17 cellular contexts compared by ENCODE assay signal in the genomic region with DNA sequence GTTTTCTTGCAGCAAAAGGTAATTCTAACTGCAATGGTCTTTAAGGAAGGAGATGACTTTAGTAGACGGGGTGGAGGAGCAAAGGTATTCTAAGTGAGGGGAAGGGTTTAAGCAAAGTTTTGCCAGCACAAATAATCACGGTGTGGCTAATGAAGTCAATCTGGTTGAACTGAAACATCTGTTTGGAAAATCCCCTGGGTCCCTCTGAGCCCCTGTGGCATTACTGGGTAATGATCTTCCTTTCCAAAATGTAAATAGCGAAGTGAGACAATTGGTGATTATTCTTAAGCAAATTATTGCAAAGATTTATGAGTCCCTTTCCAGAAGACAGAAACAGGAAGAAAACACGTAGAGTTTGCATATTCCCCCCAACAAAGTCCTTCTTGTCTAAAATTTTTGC. TPM values are rescaled to one million over a fixed set of nuclear protein-coding genes. Genes with fewer than 3 reads are reported as not detected.
DNase-seq lines count a peak whose midpoint lies in the region; ATAC-seq, FAIRE-seq and TF ChIP-seq lines count a peak whose summit lies in the region.
"Had no signal": no experiment of that assay in that cellular context is flagged by ENCODE, and none has a peak within 500 bp of the region (broad histone marks: within the 10 kb centered on the region; RNA-seq: fewer than 3 reads in every experiment).

No MANE protein-coding gene starts in this region.

- intact Hi-C loops in sigmoid colon (cut with DNase I), result no loop called here

- no peak overlapping the region for H4K5ac ChIP-seq in H1 (ENCODE audit: insufficient read length, low read depth, low read length)

- no peaks in the 10 kb centered on the region for H3K79me2 ChIP-seq in H1 (ENCODE audit: control insufficient read depth in 1 of 2, insufficient read depth in 2 of 2, low read length in 2 of 2)

- H3K9me3 Mint-ChIP-seq in activated naive CD4-positive, alpha-beta T cell treated with anti-CD3 and anti-CD28 coated beads, Interleukin-2, amount 10 ng/mL, durations not matched to agents 7 days and 5 days, result no peaks in the 10 kb centered on the region
- H3K9me3 Mint-ChIP-seq: natural killer cell treated with Interleukin-12 subunit alpha and Interleukin-12 subunit beta and Interleukin-15 and Interleukin-18, amount 100 ng/mL, for 72 hours had no signal

- FAIRE-seq in GM12892 (lab: Jason Lieb, UNC) (peak; percentile 50), H1 (lab: Jason Lieb, UNC) (no peak)
- FAIRE-seq: frontal cortex, G401.6, small intestine had no signal

- no peaks in the 10 kb centered on the region for H3K23me2 ChIP-seq in H1 (ENCODE audit: low read depth, low read length)

- TF ChIP-seq EP300 in H1 (IDR thresholded peaks at IDR 0.05; ENCODE audit: borderline replicate concordance in 1 of 2, low read depth in 2 of 2, low read length in 2 of 2) (no peak), sigmoid colon (IDR thresholded peaks at IDR 0.05) (no peak)

- no peak for TF ChIP-seq CTCF in H1 (IDR thresholded peaks at IDR 0.05; ENCODE audit: control extremely low read depth in 1 of 3, insufficient read depth in 1 of 3, low read depth in 1 of 3, low read length in 3 of 3)
- TF ChIP-seq CTCF in sigmoid colon (IDR thresholded peaks at IDR 0.05), result no peak

- no peak overlapping the region for H2BK5ac ChIP-seq in H1 (ENCODE audit: low read depth, low read length)

- no peak overlapping the region for H4K8ac ChIP-seq in H1 (ENCODE audit: extremely low read depth, insufficient read depth, low read length)

- no peak overlapping the region for H2BK15ac ChIP-seq in H1 (ENCODE audit: low read length)

- no peaks in the 10 kb centered on the region for H3K27me3 ChIP-seq in H1 (replicated peaks in 1 of 4; ENCODE audit: control insufficient read depth in 3 of 4, extremely low read depth in 1 of 4, insufficient read depth in 3 of 4, low read length in 3 of 4)
- H3K27me3 ChIP-seq in sigmoid colon, result no peaks in the 10 kb centered on the region

- H4K20me1 ChIP-seq in H1 (replicated peaks in 1 of 2; ENCODE audit: control insufficient read depth in 1 of 2, insufficient read depth in 2 of 2, low read length in 2 of 2), result no peaks in the 10 kb centered on the region

- H3K4me1 Mint-ChIP-seq in activated naive CD4-positive, alpha-beta T cell treated with anti-CD3 and anti-CD28 coated beads, Interleukin-2, amount 10 ng/mL, durations not matched to agents 7 days and 5 days, result no peaks in the 10 kb centered on the region

- no peak overlapping the region for H2BK20ac ChIP-seq in H1 (ENCODE audit: low read length)

- ATAC-seq in GM19452 (IDR thresholded peaks at IDR 0.05; ENCODE audit: unreplicated experiment) (peak; percentile 66), HG03097 (IDR thresholded peaks at IDR 0.05; ENCODE audit: low FRiP score, unreplicated experiment) (peak; percentile 54)
- ATAC-seq: natural killer cell treated with Interleukin-12 subunit alpha and Interleukin-12 subunit beta and Interleukin-15 and Interleukin-18, amount 100 ng/mL, for 72 hours had no signal

- H3K79me1 ChIP-seq in H1 (ENCODE audit: low read depth, low read length), result no peaks in the 10 kb centered on the region

- in situ Hi-C loops in KBM-7 (cut with MboI; ENCODE audit: low pct_unique_long_range_greater_than_20kb, low sequenced_read_pairs), result no loop called here

- H3K4me1 ChIP-seq in H1 (replicated peaks in 1 of 4; ENCODE audit: control insufficient read depth in 3 of 4, insufficient read depth in 4 of 4, low read length in 3 of 4) (peaks cover 0 to 5% (median 0%) of the 10 kb centered on the region in 4 experiments; a peak in 2 of 7 replicates), sigmoid colon (peaks cover 0 to 25% (median 7%) of the 10 kb centered on the region in 4 donors)

- H4K91ac ChIP-seq in H1 (replicated peaks; ENCODE audit: insufficient read length, low read length), result no peak overlapping the region

- H3K27me3 Mint-ChIP-seq in activated naive CD4-positive, alpha-beta T cell treated with anti-CD3 and anti-CD28 coated beads, Interleukin-2, amount 10 ng/mL, durations not matched to agents 7 days and 5 days, result peaks cover 23% of the 10 kb centered on the region
- H3K27me3 Mint-ChIP-seq: natural killer cell treated with Interleukin-12 subunit alpha and Interleukin-12 subunit beta and Interleukin-15 and Interleukin-18, amount 100 ng/mL, for 72 hours had no signal

- DNase-seq in GM12892 (ENCODE audit: insufficient read length) (no peak), H1 (ENCODE audit: low read depth in 1 of 2, low spot score in 2 of 2) (no peak), sigmoid colon (no peak), AG08396 (ENCODE audit: low spot score) (no peak), KBM-7 (no peak)
- no peak for DNase-seq in activated naive CD4-positive, alpha-beta T cell treated with anti-CD3 and anti-CD28 coated beads, Interleukin-2, amount 10 ng/mL, durations not matched to agents 7 days and 5 days
- DNase-seq: dermis blood vessel endothelial cell, kidney glomerular epithelial cell, NCI-H345, small intestine had no signal

- H3K27ac ChIP-seq in H1 (ENCODE audit: low read depth, low read length), result no peak overlapping the region
- H3K27ac ChIP-seq in sigmoid colon, result no peak overlapping the region
- H3K27ac ChIP-seq: C4-2B had no signal

- POLR2A ChIA-PET in H1 (lab: Charles Lee; ENCODE audit: partially characterized antibody), result no interaction called here

- H2BK12ac ChIP-seq in H1 (ENCODE audit: low read depth, low read length), result no peak overlapping the region

- H3K9ac ChIP-seq in H1 (replicated peaks in 1 of 4; ENCODE audit: extremely low read depth in 1 of 4, low read depth in 3 of 4, low read length in 3 of 4), result no peak overlapping the region

- no peak overlapping the region for H2BK120ac ChIP-seq in H1 (replicated peaks; ENCODE audit: low read depth, low read length)

- TF ChIP-seq POLR2A in GM12892 (IDR thresholded peaks at IDR 0.05; ENCODE audit: low read depth, low read length), result no peak
- no peak for TF ChIP-seq POLR2A in H1 (IDR thresholded peaks at IDR 0.05; ENCODE audit: control extremely low read depth in 1 of 2, low read depth in 2 of 2, low read length in 2 of 2)
- no peak for TF ChIP-seq POLR2A in sigmoid colon (IDR thresholded peaks at IDR 0.05)

- H3K4me2 ChIP-seq in H1 (ENCODE audit: insufficient read depth in 1 of 2, low read depth in 2 of 2, low read length in 2 of 2), result no peak overlapping the region

- H3K9me3 ChIP-seq in H1 (ENCODE audit: insufficient read depth in 2 of 2, low read depth in 1 of 2, low read length in 1 of 2) (no peaks in the 10 kb centered on the region), sigmoid colon (no peaks in the 10 kb centered on the region)

- no peak overlapping the region for H3K56ac ChIP-seq in H1 (replicated peaks; ENCODE audit: insufficient read length, low read depth, low read length)

- no peak overlapping the region for H2AK5ac ChIP-seq in H1 (ENCODE audit: low read depth, low read length)

- H3K4me3 ChIP-seq in H1 (ENCODE audit: extremely low read depth in 1 of 4, insufficient read depth in 2 of 4, low read depth in 3 of 4, low read length in 4 of 4) (no peak overlapping the region), sigmoid colon (no peak overlapping the region)

- H3K27ac Mint-ChIP-seq in activated naive CD4-positive, alpha-beta T cell treated with anti-CD3 and anti-CD28 coated beads, Interleukin-2, amount 10 ng/mL, durations not matched to agents 7 days and 5 days, result no peak overlapping the region
- H3K27ac Mint-ChIP-seq: natural killer cell treated with Interleukin-12 subunit alpha and Interleukin-12 subunit beta and Interleukin-15 and Interleukin-18, amount 100 ng/mL, for 72 hours had no signal

- CTCF ChIA-PET in H1 (lab: Charles Lee; ENCODE audit: partially characterized antibody), result interaction anchor here (0.8 to 1.3 kb wide), 5 partner anchors 9 to 65 kb away, joined by 3 to 10 read pairs (median 3); no protein-coding TSS in a partner anchor
- CTCF ChIA-PET in activated naive CD4-positive, alpha-beta T cell treated with anti-CD3 and anti-CD28 coated beads, Interleukin-2, amount 10 ng/mL, durations not matched to agents 7 days and 5 days (lab: Charles Lee), result no interaction called here

- H3K4me3 Mint-ChIP-seq in activated naive CD4-positive, alpha-beta T cell treated with anti-CD3 and anti-CD28 coated beads, Interleukin-2, amount 10 ng/mL, durations not matched to agents 7 days and 5 days, result no peak overlapping the region
- H3K4me3 Mint-ChIP-seq: natural killer cell treated with Interleukin-12 subunit alpha and Interleukin-12 subunit beta and Interleukin-15 and Interleukin-18, amount 100 ng/mL, for 72 hours had no signal

- H3K4ac ChIP-seq in H1 (replicated peaks; ENCODE audit: insufficient read length, low read depth, low read length), result no peak overlapping the region

- no peaks in the 10 kb centered on the region for H3K36me3 ChIP-seq in H1 (ENCODE audit: control insufficient read depth in 2 of 4, insufficient read depth in 4 of 4, low read length in 3 of 4)
- no peaks in the 10 kb centered on the region for H3K36me3 ChIP-seq in sigmoid colon

- H3K36me3 Mint-ChIP-seq in activated naive CD4-positive, alpha-beta T cell treated with anti-CD3 and anti-CD28 coated beads, Interleukin-2, amount 10 ng/mL, durations not matched to agents 7 days and 5 days, result no peaks in the 10 kb centered on the region
- H3K36me3 Mint-ChIP-seq: natural killer cell treated with Interleukin-12 subunit alpha and Interleukin-12 subunit beta and Interleukin-15 and Interleukin-18, amount 100 ng/mL, for 72 hours had no signal

- WGBS in H1 (ENCODE audit: extremely low coverage in 1 of 2, insufficient coverage in 1 of 2, insufficient read length in 1 of 2, insufficient replicate concordance in 2 of 2, low coverage in 1 of 2, low lambda C conversion rate in 2 of 2, missing lambda C conversion rate in 1 of 2), 2 experiments, result 82% methylated on average over 4 of the region's 4 CpGs; no CpG with 5 or more reads in 1 of the 2 experiments
- 54 to 74% methylated on average over 4 of the region's 4 CpGs for WGBS in sigmoid colon, 2 donors

- H3K18ac ChIP-seq in H1 (ENCODE audit: extremely low read depth, low read length), result no peak overlapping the region

- no peak overlapping the region for H2AFZ ChIP-seq in H1 (ENCODE audit: low read length)

- TF ChIP-seq RAD21 in H1 (IDR thresholded peaks at IDR 0.05 in 1 of 2, conservative IDR thresholded peaks at IDR 0.05 in 1 of 2; ENCODE audit: low read depth in 2 of 2, low read length in 2 of 2), result no peak

- H3K23ac ChIP-seq in H1 (ENCODE audit: insufficient read length), result no peak overlapping the region

- H3K14ac ChIP-seq in H1 (ENCODE audit: insufficient read length), result no peak overlapping the region

RNA-seq across cellular contexts. Expression of a gene that starts 47.2 kb away (rescaled TPM):
- polyA plus RNA-seq in GM12892 (2012; ENCODE audit: missing spikeins), result not detected
- total RNA-seq in H1 (2021; fragmentation: NEBNext Ultra II Directional; extraction: Animal tissue kit (Norgen Biotek cat#: 25700)), result 0.20 and 0.38 TPM in 2 replicates
- 0.06 and 0.17 TPM in 2 replicates for polyA plus RNA-seq in H1 (2011; rRNA removed)
- 0.10 TPM for polyA plus RNA-seq in H1 (2011; cell fraction: cytosol; rRNA removed)
- not detected for polyA plus RNA-seq in H1 (2011; cell fraction: nucleus; rRNA removed)
- 0.15 to 0.23 TPM (median 0.17 TPM) in 3 of 4 replicates, not detected in the other for polyA plus RNA-seq in H1 (2012, experiment 1 of 2)
- polyA plus RNA-seq in H1 (2012, experiment 2 of 2), result not detected
- 0.91 TPM for polyA plus RNA-seq in H1 (2013, experiment 1 of 2)
- 1.5 TPM for polyA plus RNA-seq in H1 (2013, experiment 2 of 2)
- polyA minus RNA-seq in H1 (2011; rRNA and poly(A)+ RNA removed), result 0.13 and 0.24 TPM in 2 replicates
- not detected for polyA minus RNA-seq in H1 (2011; cell fraction: cytosol; rRNA and poly(A)+ RNA removed)
- not detected for polyA minus RNA-seq in H1 (2011; cell fraction: nucleus; rRNA and poly(A)+ RNA removed)
- 1 to 10 TPM in 1 of 4 donors, not detected in 3; 1.4 TPM for total RNA-seq in sigmoid colon
- polyA plus RNA-seq in sigmoid colon, result 10 to 100 TPM in 2 of 3 donors, 1 to 10 TPM in 1; 5.4 to 78.7 (median 10.6) TPM
- total RNA-seq: dermis blood vessel endothelial cell; frontal cortex; natural killer cell treated with Interleukin-12 subunit alpha and Interleukin-12 subunit beta and Interleukin-15 and Interleukin-18, amount 100 ng/mL, for 72 hours; urinary bladder had no signal
